8 cellular contexts compared by ENCODE assay signal in the genomic region with DNA sequence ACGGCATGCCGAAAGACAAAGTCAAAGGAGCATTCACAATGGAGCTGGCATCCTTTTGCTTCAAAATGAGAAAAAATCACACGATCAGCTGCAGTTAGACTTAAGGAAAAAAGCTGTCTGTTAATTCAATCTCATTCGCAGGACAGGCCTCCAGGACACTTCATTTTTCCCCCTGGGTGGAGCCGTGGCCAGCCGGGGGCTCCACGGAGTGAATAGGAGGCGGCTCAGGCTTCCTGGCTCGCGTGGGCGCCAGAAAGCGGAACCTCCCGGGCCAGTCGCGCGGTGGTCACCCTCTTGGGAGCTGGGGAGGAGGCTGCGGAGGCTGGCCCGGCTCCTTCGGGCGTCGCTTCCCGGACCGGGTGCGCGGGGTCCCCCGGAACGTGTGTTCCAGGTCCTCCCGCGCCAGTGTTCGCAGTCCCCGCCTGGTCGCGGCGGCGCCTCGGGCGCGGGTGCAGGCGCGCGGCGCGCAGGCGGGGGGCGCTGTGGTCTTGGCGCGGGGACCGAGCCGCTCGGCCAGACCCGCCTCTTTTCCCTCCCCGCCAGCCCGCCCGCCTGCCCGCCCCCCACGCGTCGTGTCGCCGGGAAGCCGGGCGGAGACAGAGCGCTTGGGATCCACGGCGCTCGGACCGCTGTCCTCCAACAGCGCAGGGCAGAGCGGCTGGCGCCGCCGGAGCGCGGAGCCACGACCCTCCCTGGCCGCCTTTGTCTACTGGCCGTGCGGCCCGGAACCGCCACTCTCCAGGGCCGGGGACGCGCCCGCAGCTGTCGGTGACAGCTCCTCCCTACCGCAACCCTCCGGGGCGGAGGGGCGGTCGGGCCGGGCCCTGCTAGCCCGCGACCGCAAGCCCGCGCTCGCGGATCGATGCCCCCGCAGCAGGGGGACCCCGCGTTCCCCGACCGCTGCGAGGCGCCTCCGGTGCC. TPM values are rescaled to one million over a fixed set of nuclear protein-coding genes. Genes with fewer than 3 reads are reported as not detected.
DNase-seq lines count a peak whose midpoint lies in the region; ATAC-seq, FAIRE-seq and TF ChIP-seq lines count a peak whose summit lies in the region.

A gene (plus strand): TSS at position 599 of the 921 bp plus-strand sequence. CDS start 264 bp downstream, at position 863.

- intact Hi-C loops in CD4-positive, alpha-beta T cell (cut with DNase I, micrococcal nuclease), result loop anchor here (1.0 to 5.0 kb wide), 4 partner anchors 492 to 752 kb away; no protein-coding TSS in a partner anchor
- intact Hi-C loops in HepG2 (cut with micrococcal nuclease; ENCODE audit: unreplicated experiment), result loop anchor here (1.0 to 10.0 kb wide), 4 partner anchors 38 to 327 kb away; no protein-coding TSS in a partner anchor

- H2BK120ac ChIP-seq in H9 (ENCODE audit: low read depth, low read length, poor library complexity, severe bottlenecking), result no peak within 1 kb of the TSS

- peaks cover 2% of the 10 kb centered on the region for H3K27me3 Mint-ChIP-seq in CD4-positive, alpha-beta T cell
- H3K27me3 Mint-ChIP-seq in H9 (ENCODE audit: low read depth), result peaks cover 45% of the 10 kb centered on the region

- no peaks in the 10 kb centered on the region for H3K79me2 ChIP-seq in H9 (ENCODE audit: insufficient read depth, low read length)
- peaks cover 32% of the 10 kb centered on the region for H3K79me2 ChIP-seq in HepG2 (ENCODE audit: insufficient read depth, low read length)

- TF ChIP-seq POLR2A in HepG2 (IDR thresholded peaks at IDR 0.05; ENCODE audit: insufficient read depth in 1 of 2, low read depth in 2 of 2, low read length in 2 of 2), result peak; percentile 59 to 65

- H3K4me2 ChIP-seq in H9 (ENCODE audit: insufficient read depth, insufficient read length, low read length) (peak within 1 kb of the TSS; percentile 88), HepG2 (ENCODE audit: low read depth, low read length) (peak within 1 kb of the TSS; percentile 90)

- H4K5ac ChIP-seq in H9 (ENCODE audit: insufficient read length, low read depth, low read length), result no peak within 1 kb of the TSS

- H2AK5ac ChIP-seq in H9 (ENCODE audit: insufficient read length, low read length), result no peak within 1 kb of the TSS

- POLR2A ChIA-PET in CD4-positive, alpha-beta T cell (lab: Charles Lee), result interaction anchor here (0.6 to 2.9 kb wide), 6 partner anchors 46 to 523 kb away, joined by 3 to 34 read pairs (median 6); no protein-coding TSS in a partner anchor
- POLR2A ChIA-PET in HepG2 (lab: Yijun Ruan, JAX), result interaction anchor here (0.8 to 5.6 kb wide), 10 partner anchors 48 to 494 kb away, joined by 3 to 46 read pairs (median 5); no protein-coding TSS in a partner anchor

- H3K23me2 ChIP-seq in H9 (ENCODE audit: insufficient read length, low read depth, low read length, poor library complexity, severe bottlenecking), result peaks cover 10% of the 10 kb centered on the region

- peak within 1 kb of the TSS; percentile 92 for H3K4me3 Mint-ChIP-seq in CD4-positive, alpha-beta T cell
- peak within 1 kb of the TSS; percentile 78 to 87 for H3K4me3 Mint-ChIP-seq in H9

- H2AFZ ChIP-seq in H9 (ENCODE audit: low read length) (no peak within 1 kb of the TSS), HepG2 (ENCODE audit: low read length) (peak within 1 kb of the TSS; percentile 80)

- no peak within 1 kb of the TSS for H3K56ac ChIP-seq in H9 (ENCODE audit: insufficient read length, low read depth, low read length)

- FAIRE-seq in HepG2 (lab: Jason Lieb, UNC), result no peak

- in situ Hi-C loops in HepG2 (cut with HindIII; ENCODE audit: extremely low pct_ligation_motif_present, low pct_unique_long_range_greater_than_20kb), result loop anchor here (5.0 to 10.0 kb wide), 2 partner anchors 422 to 490 kb away; no protein-coding TSS in a partner anchor

- H3K27ac Mint-ChIP-seq in CD4-positive, alpha-beta T cell, result peak within 1 kb of the TSS; percentile 81
- H3K27ac Mint-ChIP-seq in H9, result no peak within 1 kb of the TSS

- no peaks in the 10 kb centered on the region for H3K9me3 Mint-ChIP-seq in CD4-positive, alpha-beta T cell
- H3K9me3 Mint-ChIP-seq in H9, result no peaks in the 10 kb centered on the region

- H3K36me3 ChIP-seq in HepG2 (replicated peaks in 1 of 2; ENCODE audit: control insufficient read depth in 1 of 2, insufficient read depth in 2 of 2, low read length in 2 of 2), result peaks cover 3% of the 10 kb centered on the region in 2 experiments; a peak in 2 of 5 replicates

- H3K9ac ChIP-seq in H9 (ENCODE audit: extremely low read depth, insufficient read length, low read length) (no peak within 1 kb of the TSS), HepG2 (ENCODE audit: insufficient read depth, low read depth, low read length) (peak within 1 kb of the TSS; percentile 90)

- TSS peak; percentile 89 for BruUV-seq in HepG2 (replicated peaks; lab: Mats Ljungman, UMichigan)

- CTCF ChIA-PET in CD4-positive, alpha-beta T cell (lab: Charles Lee), result interaction anchor here (0.6 to 1.5 kb wide), 6 partner anchors 8 to 568 kb away, joined by 3 to 11 read pairs (median 4); no protein-coding TSS in a partner anchor
- CTCF ChIA-PET in HepG2 (lab: Yijun Ruan, JAX; ENCODE audit: low intra/inter-chr PET ratio, low total read pairs), result interaction anchor here (0.9 to 1.4 kb wide), 2 partner anchors 71 to 421 kb away, joined by 3 read pairs; no protein-coding TSS in a partner anchor

- H3K23ac ChIP-seq in H9 (ENCODE audit: insufficient read length, low read depth, low read length), result no peak within 1 kb of the TSS

- H3K4me1 Mint-ChIP-seq in CD4-positive, alpha-beta T cell (ENCODE audit: low read depth), result peaks cover 28% of the 10 kb centered on the region
- peaks cover 10 to 16% of the 10 kb centered on the region in 2 experiments for H3K4me1 Mint-ChIP-seq in H9

- H3K36me3 Mint-ChIP-seq in CD4-positive, alpha-beta T cell (ENCODE audit: low read depth), result no peaks in the 10 kb centered on the region
- peaks cover 0 to 6% (median 5%) of the 10 kb centered on the region in 3 experiments; a peak in 2 of 7 replicates for H3K36me3 Mint-ChIP-seq in H9 (ENCODE audit: insufficient read depth in 1 of 3, low read depth in 3 of 3)

- H3K18ac ChIP-seq in H9 (ENCODE audit: insufficient read length, low read depth, low read length), result peak within 1 kb of the TSS; percentile 57

- peak; percentile 35 to 73 (median 52) for DNase-seq in CD4-positive, alpha-beta T cell
- DNase-seq in H9, result peak; percentile 61
- peak; percentile 74 for DNase-seq in NCI-H2196 (lab: John Stamatoyannopoulos, UW; ENCODE audit: unreplicated experiment)
- peak; percentile 62 for DNase-seq in activated CD4-positive, alpha-beta T cell treated with anti-CD3 and anti-CD28 coated beads, Interleukin-2, amount 50 U/mL, for 1 hour
- DNase-seq in dermis blood vessel endothelial cell, result peak; percentile 71
- peak; percentile 20 for DNase-seq in HepG2 (ENCODE audit: low spot score)
- peak; percentile 43 for DNase-seq in stimulated activated CD4-positive, alpha-beta T cell treated with anti-CD3 and anti-CD28 coated beads, Interleukin-2, amount 100 ng/mL, for 4 hours (ENCODE audit: low read depth)

- no peak within 1 kb of the TSS for H4K8ac ChIP-seq in H9 (replicated peaks; ENCODE audit: insufficient read length, low read depth, low read length)

- peak; percentile 36 for TF ChIP-seq CTCF in CD4-positive, alpha-beta T cell (IDR thresholded peaks at IDR 0.05)
- peak; percentile 82 for TF ChIP-seq CTCF in H9 (conservative IDR thresholded peaks at IDR 0.05)
- peak; percentile 67 for TF ChIP-seq CTCF in HepG2 (CRISPR knock-in tag; IDR thresholded peaks at IDR 0.05)

- H4K20me1 ChIP-seq in H9 (ENCODE audit: control insufficient read depth, insufficient read depth, insufficient read length), result no peaks in the 10 kb centered on the region
- no peaks in the 10 kb centered on the region for H4K20me1 ChIP-seq in HepG2 (ENCODE audit: insufficient read depth, low read length)

- H3K27ac ChIP-seq in CD4-positive, alpha-beta T cell (ENCODE audit: low read depth, low read length), result no peak within 1 kb of the TSS
- H3K27ac ChIP-seq in H9 (ENCODE audit: insufficient read length, low read depth, low read length), result no peak within 1 kb of the TSS
- peak within 1 kb of the TSS; percentile 61 for H3K27ac ChIP-seq in HepG2 (ENCODE audit: extremely low read length, insufficient read depth, low read length)

- TF ChIP-seq EP300 in HepG2 (IDR thresholded peaks at IDR 0.05; ENCODE audit: low read depth in 2 of 2, low read length in 2 of 2) (0 out of 4 replicates have a peak, but pooled peaks of 1 of the 2 experiments have one; percentile 16), HepG2 (CRISPR knock-in tag; IDR thresholded peaks at IDR 0.05; ENCODE audit: borderline replicate concordance) (no peak)

- peak within 1 kb of the TSS; percentile 85 to 94 (median 86) for H3K4me3 ChIP-seq in HepG2 (replicated peaks in 1 of 3; ENCODE audit: insufficient read depth in 1 of 3, low read depth in 2 of 3, low read length in 3 of 3)

- no peaks in the 10 kb centered on the region for H3K27me3 ChIP-seq in CD4-positive, alpha-beta T cell (ENCODE audit: control insufficient read depth, insufficient read depth, low read length)
- H3K27me3 ChIP-seq in H9 (ENCODE audit: insufficient read depth, low read length) (no peaks in the 10 kb centered on the region; the same call in 1 of the 2 replicates), HepG2 (ENCODE audit: control insufficient read depth in 1 of 2, insufficient read depth in 2 of 2, low read length in 2 of 2) (peaks cover 2 to 12% of the 10 kb centered on the region in 2 experiments; a peak in 4 of 5 replicates)

- H3K4ac ChIP-seq in H9 (ENCODE audit: low read depth, low read length), result no peak within 1 kb of the TSS

- H3K79me1 ChIP-seq in H9 (ENCODE audit: insufficient read depth, low read depth, low read length, poor library complexity, severe bottlenecking), result no peaks in the 10 kb centered on the region

- peak within 1 kb of the TSS; percentile 76 for H3K14ac ChIP-seq in H9 (ENCODE audit: insufficient read depth, low read length)

- no peak within 1 kb of the TSS for H2BK12ac ChIP-seq in H9 (ENCODE audit: insufficient read length, low read depth, low read length)

- no peak within 1 kb of the TSS for H2BK5ac ChIP-seq in H9 (ENCODE audit: insufficient read length, low read length)

- H4K91ac ChIP-seq in H9 (ENCODE audit: insufficient read length, low read depth, low read length), result no peak within 1 kb of the TSS

- H2BK15ac ChIP-seq in H9 (ENCODE audit: low read depth, low read length), result no peak within 1 kb of the TSS

- no CpG with 5 or more reads among the region's 107 CpGs for WGBS in H9 (ENCODE audit: extremely low coverage, insufficient read length, low lambda C conversion rate)
- 2% methylated on average over 12 of the region's 107 CpGs for WGBS in HepG2 (ENCODE audit: low lambda C conversion rate)

- H3K4me1 ChIP-seq in H9 (ENCODE audit: insufficient read depth, low read length), result no peaks in the 10 kb centered on the region
- H3K4me1 ChIP-seq in HepG2 (ENCODE audit: insufficient read depth, low read length), result peaks cover 39% of the 10 kb centered on the region

- peak; percentile 85 for ATAC-seq in CD4-positive, alpha-beta T cell (ENCODE audit: poor library complexity)
- peak; percentile 90 for ATAC-seq in HepG2
- no peak for ATAC-seq in GM19467 (IDR thresholded peaks at IDR 0.05; ENCODE audit: unreplicated experiment)

- no peak within 1 kb of the TSS for H2BK20ac ChIP-seq in H9 (ENCODE audit: low read depth, low read length, poor library complexity, severe bottlenecking)

- no peaks in the 10 kb centered on the region for H3K9me3 ChIP-seq in CD4-positive, alpha-beta T cell (ENCODE audit: control insufficient read depth, low read length)
- H3K9me3 ChIP-seq in H9 (ENCODE audit: control insufficient read depth, low read depth, low read length), result no peaks in the 10 kb centered on the region
- H3K9me3 ChIP-seq in HepG2 (ENCODE audit: low read length), result no peaks in the 10 kb centered on the region

- TF ChIP-seq RAD21 in HepG2 (CRISPR knock-in tag; IDR thresholded peaks at IDR 0.05), result peak; percentile 95

- H3T11ph ChIP-seq in H9 (ENCODE audit: low read length), result no peak within 1 kb of the TSS

RNA-seq across cellular contexts. Expression of the gene that starts here (rescaled TPM):
- total RNA-seq in CD4-positive, alpha-beta T cell, result 1 to 10 TPM; 1.2 TPM
- total RNA-seq in H9 (2021), result 3.9 and 4.2 TPM in 2 replicates
- total RNA-seq in dermis blood vessel endothelial cell, result 17.5 and 26.3 TPM in 2 replicates
- total RNA-seq in HepG2 (2016; rRNA removed; fragmentation: Illumina TruSeq; extraction: Trizol), result 18.5 and 23.6 TPM in 2 replicates
- total RNA-seq in HepG2 (2016; cell fraction: cytosol; rRNA removed; fragmentation: Illumina TruSeq; extraction: Trizol; ENCODE audit: low read depth), result 3.3 and 4.3 TPM in 2 replicates
- 19.1 and 24.0 TPM in 2 replicates for total RNA-seq in HepG2 (2016; cell fraction: insoluble cytoplasmic fraction; rRNA removed; fragmentation: Illumina TruSeq; extraction: Trizol)
- total RNA-seq in HepG2 (2016; cell fraction: membrane; rRNA removed; fragmentation: Illumina TruSeq; extraction: Trizol), result 14.7 and 15.0 TPM in 2 replicates
- 12.1 and 12.4 TPM in 2 replicates for total RNA-seq in HepG2 (2016; cell fraction: nucleus; rRNA removed; fragmentation: Illumina TruSeq; extraction: Trizol)
- 11.9 and 14.7 TPM in 2 replicates for polyA plus RNA-seq in HepG2 (2011; rRNA removed)
- polyA plus RNA-seq in HepG2 (2011; cell fraction: cytosol; rRNA removed), result 8.3 and 12.2 TPM in 2 replicates
- 6.9 and 11.2 TPM in 2 replicates for polyA plus RNA-seq in HepG2 (2011; cell fraction: nucleus; rRNA removed)
- 22.4 and 26.2 TPM in 2 replicates for polyA plus RNA-seq in HepG2 (2012)
- polyA plus RNA-seq in HepG2 (2016; cell fraction: cytosol; fragmentation: Illumina TruSeq; extraction: Trizol; ENCODE audit: low read depth), result 2.4 and 3.1 TPM in 2 replicates
- 29.9 and 30.8 TPM in 2 replicates for polyA plus RNA-seq in HepG2 (2016; cell fraction: insoluble cytoplasmic fraction; fragmentation: Illumina TruSeq; extraction: Trizol; ENCODE audit: low read depth)
- polyA plus RNA-seq in HepG2 (2016; cell fraction: membrane; fragmentation: Illumina TruSeq; extraction: Trizol; ENCODE audit: low read depth), result 9.4 and 10.5 TPM in 2 replicates
- polyA plus RNA-seq in HepG2 (2016; cell fraction: nucleus; fragmentation: Illumina TruSeq; extraction: Trizol; ENCODE audit: insufficient read depth, low read depth), result 22.5 and 23.1 TPM in 2 replicates
- 2.0 and 14.2 TPM in 2 replicates for polyA minus RNA-seq in HepG2 (2011; rRNA and poly(A)+ RNA removed; ENCODE audit: low replicate concordance)
- polyA minus RNA-seq in HepG2 (2011; cell fraction: cytosol; rRNA and poly(A)+ RNA removed), result 15.8 and 19.7 TPM in 2 replicates
- polyA minus RNA-seq in HepG2 (2011; cell fraction: nucleus; rRNA and poly(A)+ RNA removed), result 5.9 and 12.1 TPM in 2 replicates

Comparison
In these comparisons a context has a peak if more than half of its experiments do, and no peak if none do; other contexts are left out.
1. DNase-seq: peak in every context shown above with its lines; median percentile 74 in NCI-H2196; 71 in dermis blood vessel endothelial cell; 62 in activated CD4-positive, alpha-beta T cell treated with anti-CD3 and anti-CD28 coated beads, Interleukin-2, amount 50 U/mL, for 1 hour; 61 in H9; 52 in CD4-positive, alpha-beta T cell; 43 in stimulated activated CD4-positive, alpha-beta T cell treated with anti-CD3 and anti-CD28 coated beads, Interleukin-2, amount 100 ng/mL, for 4 hours; 20 in HepG2.